17 cellular contexts compared by ENCODE assay signal in the genomic region with DNA sequence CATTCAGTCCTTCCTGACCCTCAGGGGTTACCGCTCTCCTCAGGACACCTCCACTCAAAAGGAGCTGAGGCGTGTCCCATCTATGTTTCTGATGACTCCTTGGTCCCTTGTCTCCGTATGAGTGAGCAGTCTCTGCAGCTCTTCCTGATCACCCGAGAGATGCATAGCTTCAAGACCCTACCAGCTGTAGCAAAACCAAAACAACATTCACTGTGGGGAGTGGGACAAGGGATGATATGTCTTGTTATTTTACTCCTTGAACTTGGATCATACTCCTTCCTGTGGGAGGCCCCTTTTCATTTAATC. TPM values are rescaled to one million over a fixed set of nuclear protein-coding genes. Genes with fewer than 3 reads are reported as not detected.
DNase-seq lines count a peak whose midpoint lies in the region; ATAC-seq, FAIRE-seq and TF ChIP-seq lines count a peak whose summit lies in the region.
"Had no signal": no experiment of that assay in that cellular context is flagged by ENCODE, and none has a peak within 500 bp of the region (broad histone marks: within the 10 kb centered on the region; RNA-seq: fewer than 3 reads in every experiment).

No MANE protein-coding gene starts in this region.

- FAIRE-seq in GM12878 (lab: Jason Lieb, UNC): no peak

- 35% methylated on average over 4 of the region's 4 CpGs for WGBS in GM12878 (ENCODE audit: insufficient coverage, insufficient replicate concordance, low lambda C conversion rate, missing lambda C conversion rate)

- H3K4me1 ChIP-seq in GM12878 (ENCODE audit: control insufficient read depth, insufficient read depth, low read length): peaks cover 28% of the 10 kb centered on the region
- H3K4me1 ChIP-seq: gastrocnemius medialis, Peyer's patch, testis had no signal

- H3K79me2 ChIP-seq in GM12878 (ENCODE audit: control insufficient read depth, insufficient read depth, low read length): peaks cover 14% of the 10 kb centered on the region

- no TSS peak for BruUV-seq in GM12878 (replicated peaks; lab: Mats Ljungman, UMichigan)

- H3K27ac ChIP-seq in GM12878 (ENCODE audit: control insufficient read depth, insufficient read depth): peak overlapping the region; percentile 79
- H3K27ac ChIP-seq: gastrocnemius medialis, Peyer's patch, testis had no signal

- H2AFZ ChIP-seq in GM12878 (ENCODE audit: control insufficient read depth, low read depth, low read length): no peak overlapping the region; the same call in 1 of the 2 replicates

- H3K9me3 ChIP-seq in GM12878 (replicated peaks; ENCODE audit: control insufficient read depth, insufficient read depth, low read length): no peaks in the 10 kb centered on the region
- H3K9me3 ChIP-seq: gastrocnemius medialis, Peyer's patch, testis had no signal

- DNase-seq in GM12878 (ENCODE audit: low read depth, low spot score): no peak
- DNase-seq in NCI-H1436 treated with DMSO at 0.1 percent for 48 hours (lab: John Stamatoyannopoulos, UW): no peak
- DNase-seq in NCI-H1105 (lab: John Stamatoyannopoulos, UW): no peak
- DNase-seq in DMS79 (lab: John Stamatoyannopoulos, UW): no peak
- DNase-seq: activated CD4-positive, alpha-beta T cell treated with anti-CD3 and anti-CD28 coated beads for 48 hours; activated gamma-delta T cell treated with Interleukin-2 at 50 U/mL for 16 hours; C1 segment of cervical spinal cord; gastrocnemius medialis; NCI-H524 treated with DMSO at 0.1 percent for 48 hours; T-helper 1 cell; testis had no signal

- SMC1A ChIA-PET in GM12878 (lab: Charles Lee; ENCODE audit: uncharacterized antibody, unreplicated experiment): interaction anchor here (0.6 to 3.4 kb wide), 10 partner anchors 11 to 711 kb away, joined by 3 to 37 read pairs (median 4); a partner anchor contains a TSS

- no peak; the same call in 1 of the 2 replicates for TF ChIP-seq POLR2A in GM12878 (IDR thresholded peaks at IDR 0.05; ENCODE audit: low read depth, low read length)

- peak overlapping the region; percentile 11 for H3K4me2 ChIP-seq in GM12878 (ENCODE audit: control insufficient read depth, insufficient read depth)

- TF ChIP-seq EP300 in GM12878 (IDR thresholded peaks at IDR 0.05; ENCODE audit: borderline replicate concordance in 1 of 2, control insufficient read depth in 1 of 2, low read depth in 2 of 2, low read length in 2 of 2): no peak; a peak in 1 of 4 replicates

- no peak for TF ChIP-seq RAD21 in GM12878 (IDR thresholded peaks at IDR 0.05; ENCODE audit: insufficient read depth, low read depth, low read length)

- CTCF ChIA-PET in GM12878 (lab: Yijun Ruan, JAX): interaction anchor here (0.7 to 4.0 kb wide), 3 partner anchors 11 to 42 kb away, joined by 3 to 19 read pairs (median 4); no protein-coding TSS in a partner anchor

- intact Hi-C loops in GM12878 (cut with micrococcal nuclease; ENCODE audit: unreplicated experiment): no loop called here

- H4K20me1 ChIP-seq in GM12878 (ENCODE audit: control insufficient read depth, insufficient read depth): no peaks in the 10 kb centered on the region

- no peak overlapping the region for H3K4me3 ChIP-seq in GM12878
- H3K4me3 ChIP-seq: gastrocnemius medialis, Peyer's patch, testis had no signal

- no peak for TF ChIP-seq CTCF in GM12878 (IDR thresholded peaks at IDR 0.05 in 2 of 3, conservative IDR thresholded peaks at IDR 0.05 in 1 of 3; ENCODE audit: control insufficient read depth in 2 of 3, extremely low read depth in 1 of 3, insufficient read depth in 1 of 3, low read depth in 3 of 3, low read length in 3 of 3)

- H3K27me3 ChIP-seq in GM12878 (replicated peaks in 1 of 2; ENCODE audit: control insufficient read depth in 2 of 2, insufficient read depth in 2 of 2, low read length in 1 of 2): no peaks in the 10 kb centered on the region
- H3K27me3 ChIP-seq: gastrocnemius medialis, Peyer's patch, testis had no signal

- POLR2A ChIA-PET in GM12878 (lab: Charles Lee): interaction anchor here (0.7 to 3.2 kb wide), 8 partner anchors 11 to 92 kb away, joined by 3 to 18 read pairs (median 3); a partner anchor contains a TSS

- ATAC-seq in GM18870 (IDR thresholded peaks at IDR 0.05; ENCODE audit: unreplicated experiment) (peak; percentile 31), GM21367 (IDR thresholded peaks at IDR 0.05; ENCODE audit: unreplicated experiment) (peak; percentile 7), HG02885 (IDR thresholded peaks at IDR 0.05; ENCODE audit: poor library complexity, unreplicated experiment) (peak; percentile 37), GM12878 (peak; percentile 38), GM21360 (IDR thresholded peaks at IDR 0.05; ENCODE audit: unreplicated experiment) (no peak)
- ATAC-seq: gastrocnemius medialis had no signal

- in situ Hi-C loops in GM12878 (cut with MboI): no loop called here

- RAD21 ChIA-PET in GM12878 (lab: Charles Lee; ENCODE audit: unreplicated experiment): interaction anchor here (0.8 to 8.2 kb wide), 9 partner anchors 10 to 57 kb away, joined by 3 to 59 read pairs (median 4); no protein-coding TSS in a partner anchor

- peaks cover 0 to 4% of the 10 kb centered on the region in 2 experiments; a peak in 2 of 4 replicates for H3K36me3 ChIP-seq in GM12878 (ENCODE audit: control insufficient read depth in 2 of 2, insufficient read depth in 2 of 2, low read length in 1 of 2)
- H3K36me3 ChIP-seq: gastrocnemius medialis, Peyer's patch had no signal

- peak overlapping the region; percentile 59 for H3K9ac ChIP-seq in GM12878 (ENCODE audit: control insufficient read depth, insufficient read depth, low read length)

TF ChIP-seq in GM12878, 131 proteins besides CTCF, POLR2A, EP300 and RAD21 (continues in another document):
- no peak for TF ChIP-seq KLF5 (IDR thresholded peaks at IDR 0.05; ENCODE audit: partially characterized antibody)
- 0 out of 2 replicates have a peak, but pooled peaks have one; percentile 5 for TF ChIP-seq RAD51 (IDR thresholded peaks at IDR 0.05)
- TF ChIP-seq, protein P1, sequence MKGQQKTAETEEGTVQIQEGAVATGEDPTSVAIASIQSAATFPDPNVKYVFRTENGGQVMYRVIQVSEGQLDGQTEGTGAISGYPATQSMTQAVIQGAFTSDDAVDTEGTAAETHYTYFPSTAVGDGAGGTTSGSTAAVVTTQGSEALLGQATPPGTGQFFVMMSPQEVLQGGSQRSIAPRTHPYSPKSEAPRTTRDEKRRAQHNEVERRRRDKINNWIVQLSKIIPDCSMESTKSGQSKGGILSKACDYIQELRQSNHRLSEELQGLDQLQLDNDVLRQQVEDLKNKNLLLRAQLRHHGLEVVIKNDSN (IDR thresholded peaks at IDR 0.05; ENCODE audit: borderline replicate concordance, extremely low read length, insufficient read depth, low read depth, low read length): no peak
- TF ChIP-seq, protein P2, sequence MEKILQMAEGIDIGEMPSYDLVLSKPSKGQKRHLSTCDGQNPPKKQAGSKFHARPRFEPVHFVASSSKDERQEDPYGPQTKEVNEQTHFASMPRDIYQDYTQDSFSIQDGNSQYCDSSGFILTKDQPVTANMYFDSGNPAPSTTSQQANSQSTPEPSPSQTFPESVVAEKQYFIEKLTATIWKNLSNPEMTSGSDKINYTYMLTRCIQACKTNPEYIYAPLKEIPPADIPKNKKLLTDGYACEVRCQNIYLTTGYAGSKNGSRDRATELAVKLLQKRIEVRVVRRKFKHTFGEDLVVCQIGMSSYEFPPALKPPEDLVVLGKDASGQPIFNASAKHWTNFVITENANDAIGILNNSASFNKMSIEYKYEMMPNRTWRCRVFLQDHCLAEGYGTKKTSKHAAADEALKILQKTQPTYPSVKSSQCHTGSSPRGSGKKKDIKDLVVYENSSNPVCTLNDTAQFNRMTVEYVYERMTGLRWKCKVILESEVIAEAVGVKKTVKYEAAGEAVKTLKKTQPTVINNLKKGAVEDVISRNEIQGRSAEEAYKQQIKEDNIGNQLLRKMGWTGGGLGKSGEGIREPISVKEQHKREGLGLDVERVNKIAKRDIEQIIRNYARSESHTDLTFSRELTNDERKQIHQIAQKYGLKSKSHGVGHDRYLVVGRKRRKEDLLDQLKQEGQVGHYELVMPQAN (conservative IDR thresholded peaks at IDR 0.05): no peak
- no peak for TF ChIP-seq ATF7 (IDR thresholded peaks at IDR 0.05; ENCODE audit: low read depth)
- TF ChIP-seq SREBF1 (IDR thresholded peaks at IDR 0.05; ENCODE audit: low read length): no peak
- 0 out of 2 replicates have a peak, but pooled peaks have one; percentile 9 for TF ChIP-seq NBN (IDR thresholded peaks at IDR 0.05)
- no peak for TF ChIP-seq RCOR1 (conservative IDR thresholded peaks at IDR 0.05; ENCODE audit: low read depth, low read length)
- TF ChIP-seq NFIC (IDR thresholded peaks at IDR 0.05; ENCODE audit: low read depth, low read length): peak; percentile 40; the same call in 1 of the 2 replicates
- no peak for TF ChIP-seq TCF12 (IDR thresholded peaks at IDR 0.05; ENCODE audit: low read depth, low read length)
- no peak for TF ChIP-seq TBL1XR1 (IDR thresholded peaks at IDR 0.05; ENCODE audit: low read depth, low read length)
- TF ChIP-seq KAT2A (conservative IDR thresholded peaks at IDR 0.05; ENCODE audit: control insufficient read depth, low read depth, low read length): no peak
- TF ChIP-seq JUNB (IDR thresholded peaks at IDR 0.05): 0 out of 2 replicates have a peak, but pooled peaks have one; percentile 4
- TF ChIP-seq SPI1 (IDR thresholded peaks at IDR 0.05; ENCODE audit: borderline replicate concordance, insufficient read depth, low read depth, low read length): no peak
- TF ChIP-seq FOS (IDR thresholded peaks at IDR 0.05; ENCODE audit: borderline replicate concordance, extremely low read depth, insufficient read length): no peak

RNA-seq across cellular contexts. Expression of a gene that starts 14.4 kb away (rescaled TPM):
- total RNA-seq in GM12878 (2013; cell fraction: nucleolus; rRNA removed): 105 and 125 TPM in 2 replicates
- 124 and 125 TPM in 2 replicates for total RNA-seq in GM12878 (2014; rRNA removed)
- total RNA-seq in GM12878 (2014; rRNA removed; fragmentation: Illumina TruSeq; extraction: Trizol): 97.0 and 101 TPM in 2 replicates
- 117 and 119 TPM in 2 replicates for total RNA-seq in GM12878 (2021)
- 49.3 TPM for polyA plus RNA-seq in GM12878 (2011; ENCODE audit: low read depth)
- 165 and 166 TPM in 2 replicates for polyA plus RNA-seq in GM12878 (2011; rRNA removed)
- 96.2 and 109 TPM in 2 replicates for polyA plus RNA-seq in GM12878 (2011; cell fraction: cytosol; rRNA removed)
- 487 and 685 TPM in 2 replicates for polyA plus RNA-seq in GM12878 (2011; cell fraction: nucleus; rRNA removed)
- 38.4 and 38.7 TPM in 2 replicates for polyA plus RNA-seq in GM12878 (2012)
- polyA plus RNA-seq in GM12878 (2014; fragmentation: Illumina TruSeq; extraction: Trizol): 150 and 156 TPM in 2 replicates
- 100 to 1,000 TPM in 1 of 2 experiments, 10 to 100 TPM in 1; 88.2 to 112 TPM for polyA plus RNA-seq in GM12878 (2014; fragmentation: Nextera tagmentation; extraction: Ambion mirVana)
- 128 and 129 TPM in 2 replicates for polyA plus RNA-seq in GM12878 (2014; rRNA removed)
- polyA plus RNA-seq in GM12878 (2016; fragmentation: Nextera tagmentation; extraction: Ambion mirVana): 100 to 1,000 TPM in 1 of 2 experiments, 10 to 100 TPM in 1; 33.1 to 101 TPM
- polyA minus RNA-seq in GM12878 (2011; rRNA and poly(A)+ RNA removed): 232 and 238 TPM in 2 replicates
- polyA minus RNA-seq in GM12878 (2011; cell fraction: cytosol; rRNA and poly(A)+ RNA removed): 48.2 and 51.0 TPM in 2 replicates
- 170 and 175 TPM in 2 replicates for polyA minus RNA-seq in GM12878 (2011; cell fraction: nucleus; rRNA and poly(A)+ RNA removed)
- total RNA-seq: bronchial epithelial cell had no signal
